1 cellular context compared by ENCODE assay signal in the genomic region with DNA sequence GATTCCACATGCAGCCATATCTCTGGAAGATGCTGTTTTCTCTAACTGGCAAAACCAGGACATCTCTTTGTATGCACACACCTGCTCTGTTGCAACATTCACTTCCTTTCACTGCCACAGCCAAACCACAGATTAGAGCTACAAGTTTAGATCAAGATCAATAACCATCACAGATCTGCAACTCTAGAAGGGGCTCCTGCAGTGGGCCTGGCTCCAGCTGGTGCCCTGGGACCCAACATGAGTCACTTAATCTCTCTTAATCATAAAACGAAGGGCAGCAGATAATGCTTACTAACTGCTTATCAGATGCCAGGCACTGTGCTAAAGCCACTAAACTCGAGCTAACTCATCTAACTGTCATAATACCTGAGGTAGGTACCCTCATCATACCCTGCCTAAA.
TF ChIP-seq lines count a peak whose summit lies in the region.

No MANE protein-coding gene starts in this region.

TF ChIP-seq in SK-N-SH treated with all-trans-retinoic acid at 6 μM for 48 hours, 23 proteins besides CTCF, POLR2A, EP300 and RAD21 (continued from another document):
- TF ChIP-seq, protein P1, sequence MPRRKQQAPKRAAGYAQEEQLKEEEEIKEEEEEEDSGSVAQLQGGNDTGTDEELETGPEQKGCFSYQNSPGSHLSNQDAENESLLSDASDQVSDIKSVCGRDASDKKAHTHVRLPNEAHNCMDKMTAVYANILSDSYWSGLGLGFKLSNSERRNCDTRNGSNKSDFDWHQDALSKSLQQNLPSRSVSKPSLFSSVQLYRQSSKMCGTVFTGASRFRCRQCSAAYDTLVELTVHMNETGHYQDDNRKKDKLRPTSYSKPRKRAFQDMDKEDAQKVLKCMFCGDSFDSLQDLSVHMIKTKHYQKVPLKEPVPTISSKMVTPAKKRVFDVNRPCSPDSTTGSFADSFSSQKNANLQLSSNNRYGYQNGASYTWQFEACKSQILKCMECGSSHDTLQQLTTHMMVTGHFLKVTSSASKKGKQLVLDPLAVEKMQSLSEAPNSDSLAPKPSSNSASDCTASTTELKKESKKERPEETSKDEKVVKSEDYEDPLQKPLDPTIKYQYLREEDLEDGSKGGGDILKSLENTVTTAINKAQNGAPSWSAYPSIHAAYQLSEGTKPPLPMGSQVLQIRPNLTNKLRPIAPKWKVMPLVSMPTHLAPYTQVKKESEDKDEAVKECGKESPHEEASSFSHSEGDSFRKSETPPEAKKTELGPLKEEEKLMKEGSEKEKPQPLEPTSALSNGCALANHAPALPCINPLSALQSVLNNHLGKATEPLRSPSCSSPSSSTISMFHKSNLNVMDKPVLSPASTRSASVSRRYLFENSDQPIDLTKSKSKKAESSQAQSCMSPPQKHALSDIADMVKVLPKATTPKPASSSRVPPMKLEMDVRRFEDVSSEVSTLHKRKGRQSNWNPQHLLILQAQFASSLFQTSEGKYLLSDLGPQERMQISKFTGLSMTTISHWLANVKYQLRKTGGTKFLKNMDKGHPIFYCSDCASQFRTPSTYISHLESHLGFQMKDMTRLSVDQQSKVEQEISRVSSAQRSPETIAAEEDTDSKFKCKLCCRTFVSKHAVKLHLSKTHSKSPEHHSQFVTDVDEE (CRISPR knock-in tag; IDR thresholded peaks at IDR 0.05): no peak
- TF ChIP-seq, protein P2, sequence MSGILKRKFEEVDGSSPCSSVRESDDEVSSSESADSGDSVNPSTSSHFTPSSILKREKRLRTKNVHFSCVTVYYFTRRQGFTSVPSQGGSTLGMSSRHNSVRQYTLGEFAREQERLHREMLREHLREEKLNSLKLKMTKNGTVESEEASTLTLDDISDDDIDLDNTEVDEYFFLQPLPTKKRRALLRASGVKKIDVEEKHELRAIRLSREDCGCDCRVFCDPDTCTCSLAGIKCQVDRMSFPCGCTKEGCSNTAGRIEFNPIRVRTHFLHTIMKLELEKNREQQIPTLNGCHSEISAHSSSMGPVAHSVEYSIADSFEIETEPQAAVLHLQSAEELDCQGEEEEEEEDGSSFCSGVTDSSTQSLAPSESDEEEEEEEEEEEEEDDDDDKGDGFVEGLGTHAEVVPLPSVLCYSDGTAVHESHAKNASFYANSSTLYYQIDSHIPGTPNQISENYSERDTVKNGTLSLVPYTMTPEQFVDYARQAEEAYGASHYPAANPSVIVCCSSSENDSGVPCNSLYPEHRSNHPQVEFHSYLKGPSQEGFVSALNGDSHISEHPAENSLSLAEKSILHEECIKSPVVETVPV (CRISPR knock-in tag; IDR thresholded peaks at IDR 0.05): no peak
- no peak for TF ChIP-seq ESRRG (CRISPR knock-in tag; IDR thresholded peaks at IDR 0.05)
- TF ChIP-seq OSR1 (CRISPR knock-in tag; IDR thresholded peaks at IDR 0.05): no peak
TF ChIP-seq in SK-N-SH treated with all-trans-retinoic acid at 6 μM for 48 hours: peak in this region for 0.
